Comparison of ENCODE assay signal across 18 cellular contexts in genomic region chr12:133174901-133175300, GRCh38.
"Had no signal": no experiment of that assay in that cellular context is flagged by ENCODE, and none has a peak within 500 bp of the region (broad histone marks: within the 10 kb centered on the region; RNA-seq: fewer than 3 reads in every experiment).

No MANE protein-coding gene starts in this region.

- H3K4me3 ChIP-seq: neural progenitor cell, ovary, pancreas, prostate gland, psoas muscle, right atrium auricular region, right lobe of liver, sigmoid colon, skin epidermis, smooth muscle cell, spleen had no signal

- H3K36me3 ChIP-seq: neural progenitor cell, neutrophil, ovary, pancreas, prostate gland, right atrium auricular region, right lobe of liver, sigmoid colon, spleen had no signal

- H3K27ac ChIP-seq: neural progenitor cell, neutrophil, ovary, pancreas, parathyroid adenoma, prostate gland, psoas muscle, right atrium auricular region, right lobe of liver, sigmoid colon, skin epidermis, spleen had no signal

- H3K4me1 ChIP-seq: neural progenitor cell, pancreas, parathyroid adenoma, prostate gland, psoas muscle, right atrium auricular region, right lobe of liver, sigmoid colon, spleen had no signal

- H3K9me3 ChIP-seq: pancreas, prostate gland had no signal

- ATAC-seq: naive thymus-derived CD8-positive, alpha-beta T cell; natural killer cell; natural killer cell treated with Interleukin-12 subunit alpha and Interleukin-12 subunit beta and Interleukin-15 and Interleukin-18, amount 100 ng/mL, for 72 hours; pancreas; psoas muscle; right cardiac atrium; right lobe of liver; sciatic nerve had no signal
